Comparison of ENCODE assay signal across 11 cellular contexts in genomic region chr10:5645375-5645774, GRCh38. TPM values are rescaled to one million over a fixed set of nuclear protein-coding genes. Genes with fewer than 3 reads are reported as not detected.
A peak's percentile ranks its signal among the peaks of the same experiment; 100 is the strongest.
DNase-seq lines count a peak whose midpoint lies in the region; ATAC-seq, FAIRE-seq and TF ChIP-seq lines count a peak whose summit lies in the region.
"Had no signal": no experiment of that assay in that cellular context is flagged by ENCODE, and none has a peak within 500 bp of the region (broad histone marks: within the 10 kb centered on the region; RNA-seq: fewer than 3 reads in every experiment).

No MANE protein-coding gene starts in this region.

- peaks cover 0 to 7% of the 10 kb centered on the region in 2 donors for H3K4me1 ChIP-seq in breast epithelium
- H3K4me1 ChIP-seq in mammary epithelial cell (ENCODE audit: insufficient read depth, low read length) = no peaks in the 10 kb centered on the region
- peaks cover 0 to 10% (median 7%) of the 10 kb centered on the region in 3 donors for H3K4me1 ChIP-seq in pancreas

- no peaks in the 10 kb centered on the region for H3K79me2 ChIP-seq in mammary epithelial cell (ENCODE audit: insufficient read depth, low read length)

- H3K27ac Mint-ChIP-seq in glutamatergic neuron (ENCODE audit: unreplicated experiment) = no peak overlapping the region
- H3K27ac Mint-ChIP-seq: natural killer cell; stimulated activated effector memory CD8-positive, alpha-beta T cell treated with anti-CD3 and anti-CD28 coated beads, Interleukin-12 subunit alpha, Interleukin-12 subunit beta, amount 100 ng/mL, for 72 hours had no signal

- ATAC-seq in Right ventricle myocardium inferior = peak; percentile 58
- peak; percentile 85 to 91 (median 88) for ATAC-seq in pancreas
- ATAC-seq in HG02571 (IDR thresholded peaks at IDR 0.05; ENCODE audit: unreplicated experiment) = no peak
- ATAC-seq: natural killer cell; stimulated activated effector memory CD8-positive, alpha-beta T cell treated with anti-CD3 and anti-CD28 coated beads, Interleukin-12 subunit alpha, Interleukin-12 subunit beta, amount 100 ng/mL, for 72 hours had no signal

- DNase-seq in breast epithelium (ENCODE audit: low spot score in 2 of 2) = peak in 1 of 2 donors; percentile 50
- no peak for DNase-seq in mammary epithelial cell
- no peak for DNase-seq in Right ventricle myocardium inferior (ENCODE audit: missing footprints)
- DNase-seq in pancreas = peak in 1 of 6 donors; percentile 51
- DNase-seq in glutamatergic neuron = no peak
- no peak for DNase-seq in SKM-1 treated with dmso at 0.1 percent for 144 hours (lab: John Stamatoyannopoulos, UW; ENCODE audit: unreplicated experiment)
- no peak for DNase-seq in NOMO-1 treated with DMSO at 0.1 percent for 48 hours (lab: John Stamatoyannopoulos, UW; ENCODE audit: unreplicated experiment)
- DNase-seq: natural killer cell, NCI-H1417 had no signal

- peak; percentile 49 for FAIRE-seq in pancreas (lab: Jason Lieb, UNC)

- CTCF ChIA-PET in mammary epithelial cell (lab: Charles Lee; ENCODE audit: low non-redundant PET) = no interaction called here

- H3K36me3 Mint-ChIP-seq in glutamatergic neuron (ENCODE audit: unreplicated experiment) = no peaks in the 10 kb centered on the region
- H3K36me3 Mint-ChIP-seq: natural killer cell had no signal

- H3K9me3 ChIP-seq in breast epithelium = no peaks in the 10 kb centered on the region
- H3K9me3 ChIP-seq in mammary epithelial cell (replicated peaks; ENCODE audit: insufficient read depth, low read length) = no peaks in the 10 kb centered on the region
- H3K9me3 ChIP-seq in pancreas = no peaks in the 10 kb centered on the region

- H3K27me3 ChIP-seq in breast epithelium = no peaks in the 10 kb centered on the region
- no peaks in the 10 kb centered on the region for H3K27me3 ChIP-seq in mammary epithelial cell (ENCODE audit: insufficient read depth, low read length)
- H3K27me3 ChIP-seq in pancreas = no peaks in the 10 kb centered on the region

- peak overlapping the region; percentile 71 to 90 for H3K27ac ChIP-seq in breast epithelium
- H3K27ac ChIP-seq in mammary epithelial cell (ENCODE audit: insufficient read depth, low read depth, low read length) = no peak overlapping the region
- peak overlapping the region in 2 of 4 donors; percentile 28 to 67 for H3K27ac ChIP-seq in pancreas

- in situ Hi-C loops in mammary epithelial cell (cut with MboI; ENCODE audit: low sequenced_read_pairs in 2 of 2) = no loop called here

- H3K36me3 ChIP-seq in breast epithelium (peaks cover 4% of the 10 kb centered on the region), mammary epithelial cell (ENCODE audit: insufficient read depth, low read length) (peaks cover 6% of the 10 kb centered on the region), pancreas (peaks cover 0 to 15% (median 13%) of the 10 kb centered on the region in 3 donors)

- H3K4me1 Mint-ChIP-seq in glutamatergic neuron (ENCODE audit: low read depth, unreplicated experiment) = peaks cover 14% of the 10 kb centered on the region
- H3K4me1 Mint-ChIP-seq: natural killer cell had no signal

- no peak overlapping the region for H3K4me2 ChIP-seq in mammary epithelial cell (ENCODE audit: insufficient read depth, low read depth, low read length)

- WGBS in mammary epithelial cell (ENCODE audit: low coverage, missing lambda C conversion rate) = 96% methylated on average over 10 of the region's 11 CpGs
- WGBS in pancreas, 2 donors = 18 to 22% methylated on average over 11 of the region's 11 CpGs

- no peak for TF ChIP-seq POLR2A in breast epithelium (IDR thresholded peaks at IDR 0.05)

- peaks cover 10% of the 10 kb centered on the region for H3K27me3 Mint-ChIP-seq in glutamatergic neuron (ENCODE audit: unreplicated experiment)

- no TSS peak for BruUV-seq in mammary epithelial cell (replicated peaks; lab: Mats Ljungman, UMichigan)

- peaks cover 3% of the 10 kb centered on the region for H3K9me3 Mint-ChIP-seq in glutamatergic neuron (ENCODE audit: unreplicated experiment)
- H3K9me3 Mint-ChIP-seq: natural killer cell; stimulated activated effector memory CD8-positive, alpha-beta T cell treated with anti-CD3 and anti-CD28 coated beads, Interleukin-12 subunit alpha, Interleukin-12 subunit beta, amount 100 ng/mL, for 72 hours had no signal

- H2AFZ ChIP-seq in mammary epithelial cell (ENCODE audit: low read depth, low read length) = no peak overlapping the region

- no peak overlapping the region for H3K4me3 Mint-ChIP-seq in glutamatergic neuron (ENCODE audit: unreplicated experiment)
- H3K4me3 Mint-ChIP-seq: natural killer cell; stimulated activated effector memory CD8-positive, alpha-beta T cell treated with anti-CD3 and anti-CD28 coated beads, Interleukin-12 subunit alpha, Interleukin-12 subunit beta, amount 100 ng/mL, for 72 hours had no signal

- no peak for TF ChIP-seq CTCF in breast epithelium (IDR thresholded peaks at IDR 0.05)
- no peak for TF ChIP-seq CTCF in mammary epithelial cell (conservative IDR thresholded peaks at IDR 0.05 in 1 of 2, IDR thresholded peaks at IDR 0.05 in 1 of 2; ENCODE audit: extremely low read depth in 1 of 2, insufficient read depth in 1 of 2, low read depth in 1 of 2, low read length in 2 of 2)
- no peak for TF ChIP-seq CTCF in pancreas (IDR thresholded peaks at IDR 0.05)
- TF ChIP-seq CTCF in glutamatergic neuron (IDR thresholded peaks at IDR 0.05; ENCODE audit: partially characterized antibody, unreplicated experiment) = no peak

- intact Hi-C loops in breast epithelium (cut with DNase I; ENCODE audit: low total_unique reads) (no loop called here), mammary epithelial cell (cut with micrococcal nuclease) (no loop called here), Right ventricle myocardium inferior (cut with DNase I) (loop anchor here (1.0 kb wide), 1 partner anchor 39 kb away; the partner anchor contains the start of gene TASOR2), pancreas (cut with DNase I) (no loop called here)

- H3K4me3 ChIP-seq in breast epithelium (no peak overlapping the region), mammary epithelial cell (replicated peaks in 1 of 3; ENCODE audit: insufficient read depth in 1 of 3, low read depth in 2 of 3, low read length in 3 of 3) (no peak overlapping the region), pancreas (no peak overlapping the region)

- no peaks in the 10 kb centered on the region for H4K20me1 ChIP-seq in mammary epithelial cell (ENCODE audit: insufficient read depth, low read length)

- dilution Hi-C loops in mammary epithelial cell (cut with HindIII; ENCODE audit: low sequenced_read_pairs) = no loop called here

- H3K9ac ChIP-seq in mammary epithelial cell (ENCODE audit: insufficient read depth, low read length) = no peak overlapping the region

RNA-seq across cellular contexts. Expression of gene ASB13, which starts 21.0 kb away (rescaled TPM):
- total RNA-seq in breast epithelium (10 to 100 TPM; 37.9 to 61.8 (median 42.9) TPM), mammary epithelial cell (10 to 100 TPM; 16.7 to 17.3 TPM), Right ventricle myocardium inferior (15.4 TPM), pancreas (10 to 100 TPM in 3 of 6 donors, 1 to 10 TPM in 3; 8.7 to 17.6 (median 10.2) TPM), glutamatergic neuron (ENCODE audit: unreplicated experiment) (13.9 TPM)
- polyA plus RNA-seq in mammary epithelial cell (14.4 TPM), pancreas (10 to 100 TPM; 15.1 to 22.2 TPM)
- polyA minus RNA-seq in mammary epithelial cell = 17.0 TPM

RNA-seq across cellular contexts. Expression of gene TASOR2, which starts 39.3 kb away (rescaled TPM):
- total RNA-seq in breast epithelium (100 to 1,000 TPM in 1 of 3 donors, 10 to 100 TPM in 2; 80.5 to 115 (median 98.6) TPM), mammary epithelial cell (10 to 100 TPM; 73.1 to 82.0 TPM), Right ventricle myocardium inferior (36.7 TPM), pancreas (10 to 100 TPM; 24.4 to 36.9 (median 30.2) TPM), glutamatergic neuron (ENCODE audit: unreplicated experiment) (57.2 TPM)
- polyA plus RNA-seq in mammary epithelial cell (30.2 TPM), pancreas (10 to 100 TPM; 10.7 to 11.9 TPM)
- polyA minus RNA-seq in mammary epithelial cell = 31.8 TPM
